Comparison of ENCODE assay signal across 8 cellular contexts in genomic region chr1:37795340-37796110, GRCh38. TPM values are rescaled to one million over a fixed set of nuclear protein-coding genes. Genes with fewer than 3 reads are reported as not detected.
DNase-seq lines count a peak whose midpoint lies in the region; ATAC-seq and TF ChIP-seq lines count a peak whose summit lies in the region.

No MANE protein-coding gene starts in this region.

- POLR2A ChIA-PET in CD8-positive, alpha-beta T cell (lab: Charles Lee), result interaction anchor here (0.7 kb wide), 1 partner anchor 25 kb away, joined by 3 read pairs; no protein-coding TSS in a partner anchor
- POLR2A ChIA-PET in naive thymus-derived CD4-positive, alpha-beta T cell (lab: Charles Lee), result interaction anchor here (1.3 kb wide), 1 partner anchor 13 kb away, joined by 5 read pairs; the partner anchor contains the start of genes C1orf122 and YRDC

- no peaks in the 10 kb centered on the region for H3K9me3 Mint-ChIP-seq in CD8-positive, alpha-beta T cell
- H3K9me3 Mint-ChIP-seq in naive thymus-derived CD4-positive, alpha-beta T cell, result peaks cover 0 to 2% (median 0%) of the 10 kb centered on the region in 11 donors

- H4K20me1 ChIP-seq in KMS-11 (ENCODE audit: insufficient read depth), result no peaks in the 10 kb centered on the region

- no peak overlapping the region for H3K9ac ChIP-seq in KMS-11

- H3K27me3 Mint-ChIP-seq in CD8-positive, alpha-beta T cell (ENCODE audit: low read depth), result peaks cover 22% of the 10 kb centered on the region
- H3K27me3 Mint-ChIP-seq in naive thymus-derived CD4-positive, alpha-beta T cell, result peaks cover 25 to 34% (median 29%) of the 10 kb centered on the region in 5 donors

- peaks cover 10% of the 10 kb centered on the region for H3K4me1 Mint-ChIP-seq in CD8-positive, alpha-beta T cell (ENCODE audit: low read depth)
- H3K4me1 Mint-ChIP-seq in naive thymus-derived CD4-positive, alpha-beta T cell, result peaks cover 8 to 25% (median 14%) of the 10 kb centered on the region in 7 donors

- peak overlapping the region; percentile 76 for H3K4me3 Mint-ChIP-seq in CD8-positive, alpha-beta T cell
- H3K4me3 Mint-ChIP-seq in naive thymus-derived CD4-positive, alpha-beta T cell, result peak overlapping the region; percentile 63 to 82 (median 75)

- no peak for TF ChIP-seq CTCF in CD8-positive, alpha-beta T cell (IDR thresholded peaks at IDR 0.05)
- TF ChIP-seq CTCF in KMS-11 (conservative IDR thresholded peaks at IDR 0.05; ENCODE audit: low read depth, low read length), result no peak

- ATAC-seq in CD8-positive, alpha-beta T cell, result peak; percentile 44
- peak; percentile 56 for ATAC-seq in naive thymus-derived CD4-positive, alpha-beta T cell
- ATAC-seq in GM19463 (IDR thresholded peaks at IDR 0.05; ENCODE audit: unreplicated experiment), result no peak

- H3K4me1 ChIP-seq in CD8-positive, alpha-beta T cell (ENCODE audit: insufficient read depth, low read length), result peaks cover 10% of the 10 kb centered on the region
- peaks cover 38% of the 10 kb centered on the region for H3K4me1 ChIP-seq in KMS-11 (ENCODE audit: low read depth, poor library complexity, severe bottlenecking)
- H3K4me1 ChIP-seq in naive thymus-derived CD4-positive, alpha-beta T cell (ENCODE audit: control insufficient read depth in 2 of 2, insufficient read depth in 2 of 2, low read length in 2 of 2), result peaks cover 3 to 8% of the 10 kb centered on the region in 2 donors

- H3K27ac Mint-ChIP-seq in CD8-positive, alpha-beta T cell, result no peak overlapping the region
- peak overlapping the region in 3 of 9 donors; percentile 32 to 46 (median 42) for H3K27ac Mint-ChIP-seq in naive thymus-derived CD4-positive, alpha-beta T cell

- peak in 4 of 7 experiments; percentile 20 to 60 (median 44) for DNase-seq in CD8-positive, alpha-beta T cell
- DNase-seq in activated CD4-positive, alpha-beta T cell treated with anti-CD3 and anti-CD28 coated beads for 48 hours, result peak; percentile 68
- DNase-seq in erythroblast (lab: John Stamatoyannopoulos, UW), result peak; percentile 61 to 68
- peak in 8 of 9 donors; percentile 15 to 71 (median 40) for DNase-seq in naive thymus-derived CD4-positive, alpha-beta T cell
- DNase-seq in NCI-H1930 (lab: John Stamatoyannopoulos, UW), result no peak
- DNase-seq in GDM1 (lab: John Stamatoyannopoulos, UW), result no peak

- intact Hi-C loops in CD8-positive, alpha-beta T cell (cut with DNase I, micrococcal nuclease), result no loop called here
- intact Hi-C loops in naive thymus-derived CD4-positive, alpha-beta T cell (cut with micrococcal nuclease), result loop anchor here (2.0 kb wide), 2 partner anchors 13 to 31 kb away; partner anchors contain the start of genes EPHA10 (in 1 of the 2) and YRDC (in 1 of the 2)

- H3K36me3 ChIP-seq in CD8-positive, alpha-beta T cell (ENCODE audit: insufficient read depth, low read length), result peaks cover 13% of the 10 kb centered on the region
- no peaks in the 10 kb centered on the region for H3K36me3 ChIP-seq in KMS-11 (ENCODE audit: insufficient read depth)
- peaks cover 0 to 14% (median 0%) of the 10 kb centered on the region in 3 experiments for H3K36me3 ChIP-seq in naive thymus-derived CD4-positive, alpha-beta T cell (ENCODE audit: control insufficient read depth in 2 of 3, insufficient read depth in 3 of 3, low read length in 3 of 3)

- CTCF ChIA-PET in CD8-positive, alpha-beta T cell (lab: Charles Lee), result no interaction called here
- CTCF ChIA-PET in naive thymus-derived CD4-positive, alpha-beta T cell (lab: Charles Lee), result no interaction called here

- H3K36me3 Mint-ChIP-seq in CD8-positive, alpha-beta T cell, result peaks cover 21% of the 10 kb centered on the region
- H3K36me3 Mint-ChIP-seq in naive thymus-derived CD4-positive, alpha-beta T cell, result peaks cover 3 to 20% (median 10%) of the 10 kb centered on the region in 5 donors

- no peak overlapping the region for H3K27ac ChIP-seq in CD8-positive, alpha-beta T cell (ENCODE audit: low read depth, low read length)
- no peak overlapping the region; the same call in 1 of the 2 replicates for H3K27ac ChIP-seq in KMS-11
- H3K27ac ChIP-seq in naive thymus-derived CD4-positive, alpha-beta T cell (ENCODE audit: low read depth, low read length), result no peak overlapping the region

- H2AFZ ChIP-seq in KMS-11 (ENCODE audit: low read depth), result no peak overlapping the region

- H3K9me3 ChIP-seq in CD8-positive, alpha-beta T cell (ENCODE audit: low read length), result no peaks in the 10 kb centered on the region
- H3K9me3 ChIP-seq in naive thymus-derived CD4-positive, alpha-beta T cell (ENCODE audit: control insufficient read depth in 2 of 3, low read length in 3 of 3), result no peaks in the 10 kb centered on the region

- no peaks in the 10 kb centered on the region for H3K27me3 ChIP-seq in CD8-positive, alpha-beta T cell (ENCODE audit: insufficient read depth, low read length)
- no peaks in the 10 kb centered on the region for H3K27me3 ChIP-seq in KMS-11 (ENCODE audit: insufficient read depth, low read depth)
- H3K27me3 ChIP-seq in naive thymus-derived CD4-positive, alpha-beta T cell (ENCODE audit: control insufficient read depth in 2 of 2, insufficient read depth in 2 of 2, low read length in 2 of 2), result peaks cover 0 to 8% of the 10 kb centered on the region in 2 donors

- no peak overlapping the region for H3K4me3 ChIP-seq in CD8-positive, alpha-beta T cell (ENCODE audit: low read depth, low read length)
- peak overlapping the region; percentile 56 for H3K4me3 ChIP-seq in KMS-11 (IDR thresholded peaks at IDR 0.05; ENCODE audit: insufficient read depth, low read depth, low read length)
- H3K4me3 ChIP-seq in naive thymus-derived CD4-positive, alpha-beta T cell (ENCODE audit: low read length), result no peak overlapping the region

- H3K79me2 ChIP-seq in KMS-11 (ENCODE audit: insufficient read depth, low read depth), result peaks cover 10% of the 10 kb centered on the region; the same call in 1 of the 2 replicates

- TF ChIP-seq POLR2A in erythroblast (IDR thresholded peaks at IDR 0.05; ENCODE audit: low read length), result no peak

- peak overlapping the region; percentile 95 for H3K4me2 ChIP-seq in KMS-11

RNA-seq across cellular contexts. Expression of gene MANEAL, which starts 1.9 kb away (rescaled TPM):
- total RNA-seq in CD8-positive, alpha-beta T cell, result under 1 TPM; 0.60 to 0.61 TPM
- total RNA-seq in naive thymus-derived CD4-positive, alpha-beta T cell, result 1 to 10 TPM in 4 of 5 experiments, under 1 TPM in 1; 0.66 to 2.1 (median 1.1) TPM
- polyA plus RNA-seq in naive thymus-derived CD4-positive, alpha-beta T cell, result 1 to 10 TPM in 1 of 2 donors, under 1 TPM in 1; 0.48 to 1.6 TPM

RNA-seq across cellular contexts. Expression of gene C1orf122, which starts 12.1 kb away (rescaled TPM):
- total RNA-seq in CD8-positive, alpha-beta T cell, result 10 to 100 TPM; 13.8 to 14.8 TPM
- 10 to 100 TPM; 11.4 to 20.6 (median 11.7) TPM for total RNA-seq in naive thymus-derived CD4-positive, alpha-beta T cell
- 10 to 100 TPM; 24.8 to 26.4 TPM for polyA plus RNA-seq in naive thymus-derived CD4-positive, alpha-beta T cell

RNA-seq across cellular contexts. Expression of gene YRDC, which starts 12.5 kb away (rescaled TPM):
- 10 to 100 TPM; 31.6 to 32.8 TPM for total RNA-seq in CD8-positive, alpha-beta T cell
- total RNA-seq in naive thymus-derived CD4-positive, alpha-beta T cell, result 10 to 100 TPM; 13.1 to 30.6 (median 22.3) TPM
- 10 to 100 TPM; 13.4 to 17.0 TPM for polyA plus RNA-seq in naive thymus-derived CD4-positive, alpha-beta T cell

RNA-seq across cellular contexts. Expression of gene EPHA10, which starts 30.6 kb away (rescaled TPM):
- total RNA-seq in CD8-positive, alpha-beta T cell, result not detected
- under 1 TPM in 1 of 5 experiments, not detected in 4; 0.19 TPM for total RNA-seq in naive thymus-derived CD4-positive, alpha-beta T cell
- not detected for polyA plus RNA-seq in naive thymus-derived CD4-positive, alpha-beta T cell

Comparison
In these comparisons a context has a peak if more than half of its experiments do, and no peak if none do; other contexts are left out.
1. DNase-seq: peak in CD8-positive, alpha-beta T cell (4 of 7), activated CD4-positive, alpha-beta T cell treated with anti-CD3 and anti-CD28 coated beads for 48 hours (single experiment), erythroblast (2 of 2) and naive thymus-derived CD4-positive, alpha-beta T cell (8 of 9); none in NCI-H1930 (0 of 2) and GDM1 (single experiment).
2. intact Hi-C loops: an anchor here in naive thymus-derived CD4-positive, alpha-beta T cell (2.0 kb wide); none called in CD8-positive, alpha-beta T cell.